ENCODE assay signal across 19 cellular contexts in genomic region chr12:57142727-57143126, GRCh38. TPM values are rescaled to one million over a fixed set of nuclear protein-coding genes. Genes with fewer than 3 reads are reported as not detected.
A peak's percentile ranks its signal among the peaks of the same experiment; 100 is the strongest.
DNase-seq lines count a peak whose midpoint lies in the region; FAIRE-seq and TF ChIP-seq lines count a peak whose summit lies in the region.
"Had no signal": no experiment of that assay in that cellular context is flagged by ENCODE, and none has a peak within 500 bp of the region (broad histone marks: within the 10 kb centered on the region; RNA-seq: fewer than 3 reads in every experiment).

No MANE protein-coding gene starts in this region.

- H3K27ac ChIP-seq in esophagus muscularis mucosa (replicated peaks in 1 of 4) (peak overlapping the region; percentile 22 to 70 (median 45)), tibial artery (peak overlapping the region; percentile 56 to 95)
- H3K27ac ChIP-seq: epithelial cell of prostate had no signal

- H3K4me3 ChIP-seq in esophagus muscularis mucosa (no peak overlapping the region), tibial artery (no peak overlapping the region)

- no peak for TF ChIP-seq CTCF in esophagus muscularis mucosa (IDR thresholded peaks at IDR 0.05)
- no peak for TF ChIP-seq CTCF in tibial artery (IDR thresholded peaks at IDR 0.05)

- TF ChIP-seq POLR2A in esophagus muscularis mucosa (IDR thresholded peaks at IDR 0.05; ENCODE audit: low read depth) = no peak

- intact Hi-C loops in esophagus muscularis mucosa (cut with DNase I) (no loop called here), tibial artery (cut with DNase I; ENCODE audit: low total_unique reads) (no loop called here)

- no peak for TF ChIP-seq EP300 in esophagus muscularis mucosa (IDR thresholded peaks at IDR 0.05)

- H3K27me3 ChIP-seq in esophagus muscularis mucosa (no peaks in the 10 kb centered on the region), tibial artery (no peaks in the 10 kb centered on the region)

- no peaks in the 10 kb centered on the region for H3K9me3 ChIP-seq in esophagus muscularis mucosa
- H3K9me3 ChIP-seq in tibial artery = no peaks in the 10 kb centered on the region

- H3K4me1 ChIP-seq in esophagus muscularis mucosa (peaks cover 46 to 76% (median 72%) of the 10 kb centered on the region in 4 donors), tibial artery (peaks cover 4 to 81% (median 42%) of the 10 kb centered on the region in 4 donors)

- 55% methylated on average over 7 of the region's 7 CpGs for WGBS in esophagus muscularis mucosa

- peak in 29 of 56 donors; percentile 21 to 66 (median 46) for DNase-seq in amygdala (lab: John Stamatoyannopoulos, UW)
- DNase-seq in esophagus muscularis mucosa (ENCODE audit: extremely low spot score) = no peak
- DNase-seq in nucleus accumbens (lab: John Stamatoyannopoulos, UW) = peak in 34 of 56 donors; percentile 16 to 78 (median 44)
- no peak for DNase-seq in tibial artery
- no peak for DNase-seq in NCI-H1105 (lab: John Stamatoyannopoulos, UW)
- no peak for DNase-seq in HUDEP-2 (lab: John Stamatoyannopoulos, UW; ENCODE audit: unreplicated experiment in 76 of 76)
- no peak for DNase-seq in GM19239 (ENCODE audit: insufficient read length, low spot score)
- DNase-seq: activated naive CD4-positive, alpha-beta T cell treated with Interleukin-2 at 50 U/mL for 16 hours; AML-193; Calu3; cortex of kidney; NCI-H2029 treated with DMSO at 0.1 percent for 48 hours; NCI-H446 treated with DMSO at 0.1 percent for 48 hours; stimulated activated CD4-positive, alpha-beta T cell treated with anti-CD3 and anti-CD28 coated beads, Interleukin-15, amount 100 ng/mL, for 24 hours; stimulated activated naive B cell treated with anti-CD40 and anti-IgM and Interleukin-4, amounts not matched to agents 10 μg/mL and 1 μg/mL and 100 μg/mL, for 72 hours had no signal

- FAIRE-seq in GM19239 (lab: Jason Lieb, UNC) = no peak

- H3K36me3 ChIP-seq in esophagus muscularis mucosa = peaks cover 26 to 95% (median 84%) of the 10 kb centered on the region in 4 donors
- peaks cover 75 to 94% (median 93%) of the 10 kb centered on the region in 3 donors for H3K36me3 ChIP-seq in tibial artery

RNA-seq across cellular contexts. Expression of gene LRP1-AS, which starts 4.7 kb away (rescaled TPM):
- not detected for total RNA-seq in esophagus muscularis mucosa
- total RNA-seq: Calu3; lung microvascular endothelial cell; naive thymus-derived CD4-positive, alpha-beta T cell; renal cortical epithelial cell had no signal

RNA-seq across cellular contexts. Expression of gene LRP1, which starts 14.4 kb away (rescaled TPM):
- total RNA-seq in esophagus muscularis mucosa = 100 to 1,000 TPM; 203 to 338 (median 250) TPM

RNA-seq across cellular contexts. Expression of gene STAT6, which starts 31.6 kb away (rescaled TPM):
- total RNA-seq in esophagus muscularis mucosa = 100 to 1,000 TPM; 111 to 168 (median 157) TPM

RNA-seq across cellular contexts. Expression of gene NAB2, which starts 53.8 kb away (rescaled TPM):
- total RNA-seq in esophagus muscularis mucosa = 10 to 100 TPM; 21.6 to 41.5 (median 35.1) TPM

Comparison
In these comparisons a context has a peak if more than half of its experiments do, and no peak if none do; other contexts are left out.
1. DNase-seq: peak in amygdala (29 of 56) and nucleus accumbens (34 of 56); none in esophagus muscularis mucosa (single experiment), tibial artery (0 of 2), NCI-H1105 (single experiment), HUDEP-2 (0 of 76) and GM19239 (single experiment).